Comparison of ENCODE assay signal across 1 cellular context in the genomic region with DNA sequence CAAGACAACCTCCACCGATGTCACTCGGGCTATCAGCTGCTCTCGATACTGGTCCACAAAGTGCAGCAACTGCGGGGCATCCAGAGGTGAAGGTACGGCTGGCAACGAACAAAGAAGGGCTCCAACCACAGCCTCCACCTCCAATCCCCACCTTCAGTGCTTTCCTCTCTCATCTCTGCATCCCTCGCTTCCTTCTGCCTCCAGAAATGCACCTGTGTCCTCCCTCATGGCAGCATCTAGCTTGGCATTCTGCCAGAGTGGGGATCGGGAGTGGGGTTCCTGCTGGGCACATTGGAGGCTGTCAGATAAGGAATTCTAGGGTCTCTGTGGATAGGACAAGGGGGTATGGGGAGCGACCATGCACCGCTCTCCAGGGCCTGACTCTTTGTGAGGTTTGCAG.
TF ChIP-seq lines count a peak whose summit lies in the region.

No MANE protein-coding gene starts in this region.

TF ChIP-seq in endothelial cell of umbilical vein, 7 proteins besides CTCF, POLR2A, EP300 and RAD21:
- no peak for TF ChIP-seq MAX (IDR thresholded peaks at IDR 0.05; ENCODE audit: insufficient read depth, insufficient read length)
- TF ChIP-seq FOS (IDR thresholded peaks at IDR 0.05; ENCODE audit: borderline replicate concordance, insufficient read depth, low read length), result no peak
